8 cellular contexts compared by ENCODE assay signal in genomic region chr10:72254891-72255568, GRCh38. TPM values are rescaled to one million over a fixed set of nuclear protein-coding genes. Genes with fewer than 3 reads are reported as not detected.
A peak's percentile ranks its signal among the peaks of the same experiment; 100 is the strongest.
DNase-seq lines count a peak whose midpoint lies in the region; TF ChIP-seq lines count a peak whose summit lies in the region.

No MANE protein-coding gene starts in this region.

- TF ChIP-seq EP300 in neural cell (conservative IDR thresholded peaks at IDR 0.05; ENCODE audit: poor library complexity, severe bottlenecking): no peak

- no peaks in the 10 kb centered on the region for H3K27me3 Mint-ChIP-seq in activated naive CD8-positive, alpha-beta T cell

- peak overlapping the region; percentile 86 for H2AFZ ChIP-seq in neural cell (ENCODE audit: low read depth, low read length)

- H3K9me3 ChIP-seq in neural cell (ENCODE audit: low read length): no peaks in the 10 kb centered on the region

- no peaks in the 10 kb centered on the region for H3F3A ChIP-seq in neural cell (ENCODE audit: insufficient read depth, low read length, poor library complexity, severe bottlenecking)

- peak overlapping the region; percentile 56 for H3K4me3 ChIP-seq in neural cell (ENCODE audit: low read length)

- no peaks in the 10 kb centered on the region for H3K36me3 ChIP-seq in neural cell (ENCODE audit: insufficient read depth, low read length)

- peak overlapping the region; percentile 90 for H3K27ac ChIP-seq in 22Rv1
- no peak overlapping the region for H3K27ac ChIP-seq in neural cell (ENCODE audit: low read length)

- peaks cover 75% of the 10 kb centered on the region for H3K4me1 Mint-ChIP-seq in activated naive CD8-positive, alpha-beta T cell (ENCODE audit: low read depth)

- no peaks in the 10 kb centered on the region for H3K79me2 ChIP-seq in neural cell (replicated peaks; ENCODE audit: insufficient read depth, low read length)

- no peaks in the 10 kb centered on the region for H3K36me3 Mint-ChIP-seq in activated naive CD8-positive, alpha-beta T cell

- H3K4me3 Mint-ChIP-seq in activated naive CD8-positive, alpha-beta T cell: peak overlapping the region; percentile 61

- no peaks in the 10 kb centered on the region for H3K9me3 Mint-ChIP-seq in activated naive CD8-positive, alpha-beta T cell (ENCODE audit: low read depth)

- no peak overlapping the region for H3K4me2 ChIP-seq in neural cell (ENCODE audit: low read length)

- peak; percentile 42 for TF ChIP-seq RAD21 in neural cell (conservative IDR thresholded peaks at IDR 0.05)

- TF ChIP-seq CTCF in 22Rv1 (IDR thresholded peaks at IDR 0.05): no peak
- TF ChIP-seq CTCF in GM13977 (IDR thresholded peaks at IDR 0.05; ENCODE audit: extremely low read depth, insufficient read depth, missing control alignments): peak; percentile 3
- TF ChIP-seq CTCF in neural cell (IDR thresholded peaks at IDR 0.05; ENCODE audit: poor library complexity, severe bottlenecking): no peak

- H3K27ac Mint-ChIP-seq in activated naive CD8-positive, alpha-beta T cell: peak overlapping the region; percentile 90

- in situ Hi-C loops in GM13977 (cut with MboI; ENCODE audit: low pct_unique_long_range_greater_than_20kb, low sequenced_read_pairs, unreplicated experiment): loop anchor here (10.0 kb wide), 1 partner anchor 80 kb away; no protein-coding TSS in a partner anchor

- H3K9me2 ChIP-seq in neural cell (ENCODE audit: insufficient read depth, low read length): no peaks in the 10 kb centered on the region

- peak overlapping the region; percentile 53 for H3K9ac ChIP-seq in neural cell (ENCODE audit: low read length)

- no peaks in the 10 kb centered on the region for H4K20me1 ChIP-seq in neural cell (ENCODE audit: insufficient read depth)

- DNase-seq in GM13977 (ENCODE audit: low spot score) (peak; percentile 55), NCI-H460 (ENCODE audit: extremely low read depth, low read depth) (peak; percentile 81), germinal center (ENCODE audit: low spot score) (peak; percentile 45), GM19240 (ENCODE audit: insufficient read length, low spot score) (no peak)
- no peak for DNase-seq in stimulated activated naive CD4-positive, alpha-beta T cell treated with Interleukin-2 at 50 U/mL for 16 hours (lab: John Stamatoyannopoulos, UW)

- no peaks in the 10 kb centered on the region for H3K27me3 ChIP-seq in neural cell (ENCODE audit: insufficient read depth, low read depth, low read length)

TF ChIP-seq in neural cell, 6 proteins besides CTCF, POLR2A, EP300 and RAD21:
- TF ChIP-seq EZH2 (IDR thresholded peaks at IDR 0.05; ENCODE audit: borderline replicate concordance, insufficient read depth, low read length, poor library complexity, severe bottlenecking): no peak
- TF ChIP-seq SMC3 (conservative IDR thresholded peaks at IDR 0.05; ENCODE audit: poor library complexity): peak; percentile 35
- no peak for TF ChIP-seq REST (IDR thresholded peaks at IDR 0.05; ENCODE audit: borderline replicate concordance)
- peak; percentile 9 for TF ChIP-seq POLR2AphosphoS5 (IDR thresholded peaks at IDR 0.05)

RNA-seq across cellular contexts. Expression of gene DDIT4, which starts 18.7 kb away (rescaled TPM):
- 711 and 784 TPM in 2 replicates for total RNA-seq in NCI-H460 (2014; rRNA removed; shearing (Covaris generic))
- polyA plus RNA-seq in NCI-H460 (2014; cell fraction: nucleus; rRNA removed): 818 and 840 TPM in 2 replicates
- 29.7 and 29.9 TPM in 2 replicates for polyA plus RNA-seq in neural cell
- 39.1 and 52.6 TPM in 2 replicates for polyA minus RNA-seq in neural cell

RNA-seq across cellular contexts. Expression of gene ASCC1, which starts 39.0 kb away (rescaled TPM):
- total RNA-seq in NCI-H460 (2014; rRNA removed; shearing (Covaris generic)): 59.6 and 59.7 TPM in 2 replicates
- 29.1 and 34.0 TPM in 2 replicates for polyA plus RNA-seq in NCI-H460 (2014; cell fraction: nucleus; rRNA removed)
- polyA plus RNA-seq in neural cell: 39.6 and 41.1 TPM in 2 replicates
- polyA minus RNA-seq in neural cell: 49.2 and 52.3 TPM in 2 replicates

RNA-seq across cellular contexts. Expression of gene ANAPC16, which starts 39.2 kb away (rescaled TPM):
- total RNA-seq in NCI-H460 (2014; rRNA removed; shearing (Covaris generic)): 170 and 182 TPM in 2 replicates
- 86.2 and 90.8 TPM in 2 replicates for polyA plus RNA-seq in NCI-H460 (2014; cell fraction: nucleus; rRNA removed)
- polyA plus RNA-seq in neural cell: 209 and 212 TPM in 2 replicates
- 59.9 and 75.9 TPM in 2 replicates for polyA minus RNA-seq in neural cell

Comparison
In these comparisons a context has a peak if more than half of its experiments do, and no peak if none do; other contexts are left out.
1. DNase-seq: peak in GM13977 (single experiment), NCI-H460 (single experiment) and germinal center (single experiment); none in GM19240 (single experiment) and stimulated activated naive CD4-positive, alpha-beta T cell treated with Interleukin-2 at 50 U/mL for 16 hours (single experiment).